In the genomic region with DNA sequence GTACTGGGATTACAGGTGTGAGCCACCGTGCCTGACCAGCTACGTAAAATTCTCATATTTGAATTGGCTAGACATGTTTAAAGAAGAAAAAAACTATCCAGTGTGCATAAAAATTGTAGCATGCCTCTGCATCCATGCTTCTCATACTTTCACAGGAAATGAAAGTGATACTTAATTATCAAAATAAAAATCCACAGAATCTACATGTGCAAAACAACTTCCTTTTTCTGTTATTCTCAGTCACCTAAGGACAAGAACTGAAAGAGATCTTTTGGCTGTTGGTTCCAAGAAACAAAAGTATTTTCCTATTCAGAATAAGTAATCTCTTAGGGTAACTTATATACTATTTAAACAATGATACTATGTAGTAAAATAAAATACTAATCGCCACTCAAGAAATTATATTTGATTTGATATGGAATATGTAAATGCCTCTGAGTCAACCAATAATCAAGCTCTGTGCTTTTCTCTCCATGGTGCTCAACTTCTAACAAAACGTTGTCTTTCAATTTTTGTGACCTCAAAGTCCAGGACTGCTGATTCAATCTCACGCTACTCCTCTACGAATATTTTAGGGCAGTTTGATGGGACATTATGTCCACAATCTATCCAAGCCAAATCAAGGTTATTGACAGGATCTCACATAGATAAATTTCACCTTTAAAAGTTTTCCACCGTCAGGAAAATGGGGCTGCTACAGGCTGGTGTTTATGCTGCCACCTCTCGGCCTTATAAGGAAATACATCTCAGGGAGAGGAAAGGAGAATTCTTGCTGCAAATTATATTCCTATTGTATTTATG, we compare ENCODE assay signal across 3 cellular contexts.
TF ChIP-seq lines count a peak whose summit lies in the region.

No MANE protein-coding gene starts in this region.

TF ChIP-seq in SK-N-SH treated with all-trans-retinoic acid at 6 μM for 48 hours, 23 proteins besides CTCF, POLR2A, EP300 and RAD21 (continued from another document):
- TF ChIP-seq, protein P1, sequence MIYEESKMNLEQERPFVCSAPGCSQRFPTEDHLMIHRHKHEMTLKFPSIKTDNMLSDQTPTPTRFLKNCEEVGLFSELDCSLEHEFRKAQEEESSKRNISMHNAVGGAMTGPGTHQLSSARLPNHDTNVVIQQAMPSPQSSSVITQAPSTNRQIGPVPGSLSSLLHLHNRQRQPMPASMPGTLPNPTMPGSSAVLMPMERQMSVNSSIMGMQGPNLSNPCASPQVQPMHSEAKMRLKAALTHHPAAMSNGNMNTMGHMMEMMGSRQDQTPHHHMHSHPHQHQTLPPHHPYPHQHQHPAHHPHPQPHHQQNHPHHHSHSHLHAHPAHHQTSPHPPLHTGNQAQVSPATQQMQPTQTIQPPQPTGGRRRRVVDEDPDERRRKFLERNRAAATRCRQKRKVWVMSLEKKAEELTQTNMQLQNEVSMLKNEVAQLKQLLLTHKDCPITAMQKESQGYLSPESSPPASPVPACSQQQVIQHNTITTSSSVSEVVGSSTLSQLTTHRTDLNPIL (CRISPR knock-in tag; IDR thresholded peaks at IDR 0.05; ENCODE audit: low read depth): no peak
- no peak for TF ChIP-seq ZC3H10 (CRISPR knock-in tag; IDR thresholded peaks at IDR 0.05)
TF ChIP-seq in SK-N-SH treated with all-trans-retinoic acid at 6 μM for 48 hours: peak in this region for 0.

TF ChIP-seq in H1, 55 proteins besides CTCF, POLR2A, EP300 and RAD21 (continued from another document):
- TF ChIP-seq JUN (IDR thresholded peaks at IDR 0.05; ENCODE audit: low read depth, low read length) (no peak), TAF1 (IDR thresholded peaks at IDR 0.05; ENCODE audit: low read depth, low read length) (no peak), NANOG (IDR thresholded peaks at IDR 0.05; ENCODE audit: insufficient read depth, low read depth, low read length, poor library complexity, severe bottlenecking) (no peak)
- TF ChIP-seq, protein P2, sequence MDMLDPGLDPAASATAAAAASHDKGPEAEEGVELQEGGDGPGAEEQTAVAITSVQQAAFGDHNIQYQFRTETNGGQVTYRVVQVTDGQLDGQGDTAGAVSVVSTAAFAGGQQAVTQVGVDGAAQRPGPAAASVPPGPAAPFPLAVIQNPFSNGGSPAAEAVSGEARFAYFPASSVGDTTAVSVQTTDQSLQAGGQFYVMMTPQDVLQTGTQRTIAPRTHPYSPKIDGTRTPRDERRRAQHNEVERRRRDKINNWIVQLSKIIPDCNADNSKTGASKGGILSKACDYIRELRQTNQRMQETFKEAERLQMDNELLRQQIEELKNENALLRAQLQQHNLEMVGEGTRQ (IDR thresholded peaks at IDR 0.05; ENCODE audit: low read length): no peak
TF ChIP-seq in H1: peak in this region for 0.

TF ChIP-seq in neural cell, 6 proteins besides CTCF, POLR2A, EP300 and RAD21 (continued from another document):
- TF ChIP-seq REST (IDR thresholded peaks at IDR 0.05; ENCODE audit: borderline replicate concordance) (no peak), MXI1 (conservative IDR thresholded peaks at IDR 0.05; ENCODE audit: poor library complexity, severe bottlenecking) (no peak), SMC3 (conservative IDR thresholded peaks at IDR 0.05; ENCODE audit: poor library complexity) (peak; percentile 72), TAF1 (IDR thresholded peaks at IDR 0.05; ENCODE audit: low read depth) (no peak)
TF ChIP-seq in neural cell: peak in this region for 1.
